10 cellular contexts compared by ENCODE assay signal in the genomic region with DNA sequence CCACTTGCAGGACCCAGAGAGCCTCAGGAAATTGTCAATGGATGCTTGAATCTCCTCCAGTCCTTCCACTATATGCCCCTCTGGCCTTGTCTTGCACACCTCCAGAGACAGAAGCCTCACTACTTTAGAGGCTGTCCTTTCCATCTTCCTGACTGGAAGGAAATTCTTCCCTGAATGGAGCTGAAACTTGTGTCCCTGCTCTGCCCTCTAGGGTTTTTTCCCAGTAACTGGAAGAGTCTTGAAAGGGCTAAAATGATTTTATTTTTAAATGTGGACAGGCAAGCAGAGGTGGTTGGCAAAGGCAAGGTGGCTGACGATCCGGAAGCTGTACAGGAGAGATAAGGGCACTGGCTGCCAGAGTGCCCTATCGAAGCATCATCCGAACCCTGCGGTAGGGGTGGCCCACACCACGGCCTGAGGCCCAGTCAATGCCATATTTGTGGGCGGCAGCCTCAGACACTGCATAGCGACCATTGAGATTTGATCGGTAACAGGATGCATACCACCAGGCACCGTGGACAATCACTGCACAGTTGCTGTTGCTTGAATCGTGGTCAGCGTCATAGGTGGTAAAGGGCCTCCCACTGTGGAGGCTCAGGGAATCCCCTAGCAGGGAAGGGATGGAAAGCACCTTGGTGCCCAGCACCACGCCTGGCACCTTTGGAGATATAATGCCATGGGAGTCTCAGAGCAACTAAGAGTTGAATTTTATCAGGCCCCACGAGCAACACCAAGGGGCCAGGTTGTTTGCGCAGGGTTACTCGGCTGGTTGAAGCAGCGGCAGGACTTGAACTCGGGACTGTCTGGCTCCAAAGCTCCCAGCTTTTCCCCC. TPM values are rescaled to one million over a fixed set of nuclear protein-coding genes. Genes with fewer than 3 reads are reported as not detected.
A peak's percentile ranks its signal among the peaks of the same experiment; 100 is the strongest.
DNase-seq lines count a peak whose midpoint lies in the region; TF ChIP-seq lines count a peak whose summit lies in the region.
"Had no signal": no experiment of that assay in that cellular context is flagged by ENCODE, and none has a peak within 500 bp of the region (broad histone marks: within the 10 kb centered on the region; RNA-seq: fewer than 3 reads in every experiment).

No MANE protein-coding gene starts in this region.

- H3K9me2 ChIP-seq in OCI-LY7 (ENCODE audit: insufficient read depth, low read length): no peaks in the 10 kb centered on the region

- H3K27ac Mint-ChIP-seq in endodermal cell (no peak overlapping the region), progenitor cell of endocrine pancreas (no peak overlapping the region)
- H3K27ac Mint-ChIP-seq in activated CD4-positive, alpha-beta memory T cell treated with anti-CD3 and anti-CD28 coated beads, Interleukin-2, amount 10 ng/mL, durations not matched to agents 7 days and 5 days: no peak overlapping the region

- H3K27me3 ChIP-seq in endodermal cell (ENCODE audit: control insufficient read depth, insufficient read depth, low read length, poor library complexity, severe bottlenecking): no peaks in the 10 kb centered on the region
- H3K27me3 ChIP-seq: SJCRH30 had no signal

- peaks cover 3% of the 10 kb centered on the region for H3K27me3 Mint-ChIP-seq in endodermal cell (ENCODE audit: insufficient read depth)
- H3K27me3 Mint-ChIP-seq in progenitor cell of endocrine pancreas: peaks cover 33% of the 10 kb centered on the region
- no peaks in the 10 kb centered on the region for H3K27me3 Mint-ChIP-seq in activated CD4-positive, alpha-beta memory T cell treated with anti-CD3 and anti-CD28 coated beads, Interleukin-2, amount 10 ng/mL, durations not matched to agents 7 days and 5 days

- H3K9me3 Mint-ChIP-seq in endodermal cell (no peaks in the 10 kb centered on the region), progenitor cell of endocrine pancreas (ENCODE audit: low read depth) (no peaks in the 10 kb centered on the region)
- no peaks in the 10 kb centered on the region for H3K9me3 Mint-ChIP-seq in activated CD4-positive, alpha-beta memory T cell treated with anti-CD3 and anti-CD28 coated beads, Interleukin-2, amount 10 ng/mL, durations not matched to agents 7 days and 5 days

- DNase-seq in ELR (ENCODE audit: low read depth): peak; percentile 55
- no peak for DNase-seq in OCI-LY7 (ENCODE audit: low spot score)
- no peak for DNase-seq in endodermal cell
- no peak for DNase-seq in progenitor cell of endocrine pancreas (ENCODE audit: low spot score, unreplicated experiment)
- DNase-seq in GM03348 (ENCODE audit: low spot score): no peak
- DNase-seq in activated CD4-positive, alpha-beta memory T cell treated with anti-CD3 and anti-CD28 coated beads, Interleukin-2, amount 10 ng/mL, durations not matched to agents 7 days and 5 days: no peak
- no peak for DNase-seq in stimulated activated CD8-positive, alpha-beta memory T cell treated with anti-CD3 and anti-CD28 coated beads, Interleukin-4, amount 100 ng/mL, for 48 hours
- DNase-seq: NCI-H1092 treated with DMSO at 0.1 percent for 48 hours had no signal

- no peak overlapping the region for H3K4me3 Mint-ChIP-seq in endodermal cell
- no peak overlapping the region for H3K4me3 Mint-ChIP-seq in progenitor cell of endocrine pancreas (ENCODE audit: low read depth)
- no peak overlapping the region for H3K4me3 Mint-ChIP-seq in activated CD4-positive, alpha-beta memory T cell treated with anti-CD3 and anti-CD28 coated beads, Interleukin-2, amount 10 ng/mL, durations not matched to agents 7 days and 5 days

- POLR2A ChIA-PET in OCI-LY7 (lab: Charles Lee): no interaction called here
- POLR2A ChIA-PET in activated CD4-positive, alpha-beta memory T cell treated with anti-CD3 and anti-CD28 coated beads, Interleukin-2, amount 10 ng/mL, durations not matched to agents 7 days and 5 days (lab: Charles Lee): interaction anchor here (0.6 kb wide), 1 partner anchor 1250 kb away, joined by 3 read pairs; no protein-coding TSS in a partner anchor

- no peak overlapping the region for H3K4me2 ChIP-seq in OCI-LY7 (ENCODE audit: low read length)

- peaks cover 12% of the 10 kb centered on the region for H3K4me1 Mint-ChIP-seq in endodermal cell
- H3K4me1 Mint-ChIP-seq in progenitor cell of endocrine pancreas (ENCODE audit: low read depth): peaks cover 4% of the 10 kb centered on the region
- H3K4me1 Mint-ChIP-seq in activated CD4-positive, alpha-beta memory T cell treated with anti-CD3 and anti-CD28 coated beads, Interleukin-2, amount 10 ng/mL, durations not matched to agents 7 days and 5 days: peaks cover 37% of the 10 kb centered on the region

- WGBS in endodermal cell (ENCODE audit: insufficient coverage in 1 of 2, insufficient read length in 1 of 2), 2 experiments: 84 to 87% methylated on average over 16 to 18 of the region's 18 CpGs

- H3K4me1 ChIP-seq in OCI-LY7 (ENCODE audit: insufficient read depth, low read length, poor library complexity, severe bottlenecking) (peaks cover 22% of the 10 kb centered on the region), endodermal cell (ENCODE audit: control insufficient read depth, insufficient read depth, low read length) (no peaks in the 10 kb centered on the region)

- no TSS peak for BruUV-seq in OCI-LY7 (replicated peaks; lab: Mats Ljungman, UMichigan)

- H3K79me2 ChIP-seq in OCI-LY7 (ENCODE audit: insufficient read depth, low read depth, low read length): no peaks in the 10 kb centered on the region

- H3K9me3 ChIP-seq in OCI-LY7 (ENCODE audit: low read length) (no peaks in the 10 kb centered on the region), endodermal cell (ENCODE audit: control insufficient read depth, low read length) (no peaks in the 10 kb centered on the region)
- H3K9me3 ChIP-seq: SJCRH30, thoracic aorta had no signal

- H3K36me3 ChIP-seq in OCI-LY7 (ENCODE audit: insufficient read depth, low read length) (no peaks in the 10 kb centered on the region), endodermal cell (ENCODE audit: control insufficient read depth, insufficient read depth, low read length) (no peaks in the 10 kb centered on the region)
- H3K36me3 ChIP-seq: SJCRH30 had no signal

- TF ChIP-seq CTCF in OCI-LY7 (conservative IDR thresholded peaks at IDR 0.05; ENCODE audit: low read length) (0 out of 2 replicates have a peak, but pooled peaks have one; percentile 17), endodermal cell (conservative IDR thresholded peaks at IDR 0.05) (peak; percentile 58), progenitor cell of endocrine pancreas (IDR thresholded peaks at IDR 0.05; ENCODE audit: unreplicated experiment) (peak; percentile 24)

- H4K20me1 ChIP-seq in OCI-LY7 (ENCODE audit: insufficient read depth, low read length): no peaks in the 10 kb centered on the region

- no peak overlapping the region for H3K27ac ChIP-seq in OCI-LY7 (ENCODE audit: low read depth, low read length, poor library complexity, severe bottlenecking)
- no peak overlapping the region for H3K27ac ChIP-seq in endodermal cell (ENCODE audit: low read depth, low read length)
- H3K27ac ChIP-seq: SJCRH30 had no signal

- no peak overlapping the region for H2AFZ ChIP-seq in OCI-LY7 (ENCODE audit: low read length)

- H3K36me3 Mint-ChIP-seq in endodermal cell (ENCODE audit: low read depth) (no peaks in the 10 kb centered on the region), progenitor cell of endocrine pancreas (ENCODE audit: insufficient read depth) (no peaks in the 10 kb centered on the region)
- no peaks in the 10 kb centered on the region for H3K36me3 Mint-ChIP-seq in activated CD4-positive, alpha-beta memory T cell treated with anti-CD3 and anti-CD28 coated beads, Interleukin-2, amount 10 ng/mL, durations not matched to agents 7 days and 5 days (ENCODE audit: low read depth)

- no peak overlapping the region for H3K4me3 ChIP-seq in OCI-LY7 (ENCODE audit: low read depth, low read length, poor library complexity, severe bottlenecking)
- no peak overlapping the region for H3K4me3 ChIP-seq in endodermal cell (ENCODE audit: low read length)
- H3K4me3 ChIP-seq: SJCRH30, thoracic aorta had no signal

- intact Hi-C loops in OCI-LY7 (cut with micrococcal nuclease; ENCODE audit: unreplicated experiment): no loop called here

- no peak overlapping the region for H3K9ac ChIP-seq in endodermal cell (ENCODE audit: extremely low read depth, low read length, poor library complexity, severe bottlenecking)

- CTCF ChIA-PET in OCI-LY7 (lab: Charles Lee; ENCODE audit: unreplicated experiment): no interaction called here
- CTCF ChIA-PET in activated CD4-positive, alpha-beta memory T cell treated with anti-CD3 and anti-CD28 coated beads, Interleukin-2, amount 10 ng/mL, durations not matched to agents 7 days and 5 days (lab: Charles Lee): interaction anchor here (0.6 to 1.7 kb wide), 3 partner anchors 13 to 214 kb away, joined by 3 to 6 read pairs (median 3); a partner anchor contains a TSS

RNA-seq across cellular contexts. Expression of a gene that starts 2.3 kb away (rescaled TPM):
- 5.9 and 10.0 TPM in 2 replicates for total RNA-seq in OCI-LY7 (2014; rRNA removed; shearing (Covaris generic))
- total RNA-seq in OCI-LY7 (2022) (8.0 and 11.3 TPM in 2 replicates), endodermal cell (10 to 100 TPM in 1 of 2 donors, 1 to 10 TPM in 1; 6.6 to 11.5 TPM), progenitor cell of endocrine pancreas (1.1 and 1.8 TPM in 2 replicates)
- polyA plus RNA-seq in endodermal cell (2013, experiment 1 of 2): 14.9 TPM
- polyA plus RNA-seq in endodermal cell (2013, experiment 2 of 2): 14.3 TPM
- total RNA-seq in activated CD4-positive, alpha-beta memory T cell treated with anti-CD3 and anti-CD28 coated beads, Interleukin-2, amount 10 ng/mL, durations not matched to agents 7 days and 5 days: 10 to 100 TPM; 10.5 to 11.1 TPM

RNA-seq across cellular contexts. Expression of a gene that starts 5.5 kb away (rescaled TPM):
- not detected in 2 replicates for total RNA-seq in OCI-LY7 (2014; rRNA removed; shearing (Covaris generic))
- total RNA-seq in OCI-LY7 (2022): not detected in 2 replicates
- total RNA-seq in endodermal cell: under 1 TPM in 1 of 2 donors, not detected in 1; 0.26 TPM
- polyA plus RNA-seq in endodermal cell (2013, experiment 1 of 2): not detected
- polyA plus RNA-seq in endodermal cell (2013, experiment 2 of 2): not detected
- not detected in 2 replicates for total RNA-seq in progenitor cell of endocrine pancreas
- total RNA-seq in activated CD4-positive, alpha-beta memory T cell treated with anti-CD3 and anti-CD28 coated beads, Interleukin-2, amount 10 ng/mL, durations not matched to agents 7 days and 5 days: not detected
- total RNA-seq: SJCRH30 had no signal

RNA-seq across cellular contexts. Expression of a gene that starts 14.0 kb away (rescaled TPM):
- total RNA-seq in OCI-LY7 (2014; rRNA removed; shearing (Covaris generic)): 0.13 TPM in 1 of 2 replicates, not detected in the other
- not detected in 2 replicates for total RNA-seq in OCI-LY7 (2022)
- total RNA-seq in endodermal cell: 1 to 10 TPM; 1.6 to 1.8 TPM
- polyA plus RNA-seq in endodermal cell (2013, experiment 1 of 2): 1.4 TPM
- 0.83 TPM for polyA plus RNA-seq in endodermal cell (2013, experiment 2 of 2)
- total RNA-seq in progenitor cell of endocrine pancreas: not detected in 2 replicates
- total RNA-seq in activated CD4-positive, alpha-beta memory T cell treated with anti-CD3 and anti-CD28 coated beads, Interleukin-2, amount 10 ng/mL, durations not matched to agents 7 days and 5 days: not detected
- total RNA-seq: SJCRH30, thoracic aorta had no signal

RNA-seq across cellular contexts. Expression of a gene that starts 23.3 kb away (rescaled TPM):
- total RNA-seq in OCI-LY7 (2014; rRNA removed; shearing (Covaris generic)): 0.21 and 0.32 TPM in 2 replicates
- total RNA-seq in OCI-LY7 (2022) (0.22 and 0.25 TPM in 2 replicates), endodermal cell (1 to 10 TPM; 3.5 to 4.1 TPM), progenitor cell of endocrine pancreas (1.00 and 1.1 TPM in 2 replicates)
- 4.5 TPM for polyA plus RNA-seq in endodermal cell (2013, experiment 1 of 2)
- 4.5 TPM for polyA plus RNA-seq in endodermal cell (2013, experiment 2 of 2)
- total RNA-seq in activated CD4-positive, alpha-beta memory T cell treated with anti-CD3 and anti-CD28 coated beads, Interleukin-2, amount 10 ng/mL, durations not matched to agents 7 days and 5 days: under 1 TPM; 0.58 to 0.65 TPM
- total RNA-seq: thoracic aorta had no signal

RNA-seq across cellular contexts. Expression of a gene that starts 27.3 kb away (rescaled TPM):
- total RNA-seq in OCI-LY7 (2014; rRNA removed; shearing (Covaris generic)): 67.9 and 117 TPM in 2 replicates
- total RNA-seq in OCI-LY7 (2022) (81.7 and 91.6 TPM in 2 replicates), endodermal cell (1 to 10 TPM; 6.7 to 7.5 TPM), progenitor cell of endocrine pancreas (9.4 and 15.5 TPM in 2 replicates)
- 3.2 TPM for polyA plus RNA-seq in endodermal cell (2013, experiment 1 of 2)
- 4.9 TPM for polyA plus RNA-seq in endodermal cell (2013, experiment 2 of 2)
- total RNA-seq in activated CD4-positive, alpha-beta memory T cell treated with anti-CD3 and anti-CD28 coated beads, Interleukin-2, amount 10 ng/mL, durations not matched to agents 7 days and 5 days: 100 to 1,000 TPM; 124 to 136 TPM
